7 cellular contexts compared by ENCODE assay signal in genomic region chr3:27392414-27392813, GRCh38. TPM values are rescaled to one million over a fixed set of nuclear protein-coding genes. Genes with fewer than 3 reads are reported as not detected.
DNase-seq lines count a peak whose midpoint lies in the region; ATAC-seq and TF ChIP-seq lines count a peak whose summit lies in the region.
"Not testable (repeated sequence)": the region's sequence is repeated elsewhere in the genome, so short reads cannot be mapped to it uniquely, and the experiment has no call there.

No MANE protein-coding gene starts in this region.

- not testable (repeated sequence) for H3K27ac ChIP-seq in H9 (ENCODE audit: insufficient read length, low read depth, low read length); endodermal cell (ENCODE audit: low read depth, low read length)

- H3K4ac ChIP-seq in H9 (ENCODE audit: low read depth, low read length) = not testable (repeated sequence)

- H4K8ac ChIP-seq in H9 (replicated peaks; ENCODE audit: insufficient read length, low read depth, low read length) = not testable (repeated sequence)

- not testable (repeated sequence) for H3K9me3 ChIP-seq in H9 (ENCODE audit: control insufficient read depth, low read depth, low read length); T-helper 17 cell (ENCODE audit: control insufficient read depth, low read length, poor library complexity, severe bottlenecking); endodermal cell (ENCODE audit: control insufficient read depth, low read length)

- WGBS in H9 (ENCODE audit: extremely low coverage, insufficient read length, low lambda C conversion rate) = no CpG with 5 or more reads among the region's 10 CpGs
- WGBS in endodermal cell (ENCODE audit: insufficient coverage in 1 of 2, insufficient read length in 1 of 2), 2 experiments = 90 to 96% methylated on average over 7 to 10 of the region's 10 CpGs

- ATAC-seq in T-helper 17 cell; activated CD8-positive, alpha-beta T cell treated with anti-CD3 and anti-CD28 coated beads, Interleukin-2, amount 10 ng/mL, durations not matched to agents 7 days and 5 days: not testable (repeated sequence)

- not testable (repeated sequence) for TF ChIP-seq CTCF in H9 (conservative IDR thresholded peaks at IDR 0.05); MCF 10A (IDR thresholded peaks at IDR 0.05; ENCODE audit: unreplicated experiment); endodermal cell (conservative IDR thresholded peaks at IDR 0.05); progenitor cell of endocrine pancreas (IDR thresholded peaks at IDR 0.05; ENCODE audit: unreplicated experiment)

- DNase-seq in H9; T-helper 17 cell; activated CD8-positive, alpha-beta T cell treated with anti-CD3 and anti-CD28 coated beads, Interleukin-2, amount 10 ng/mL, durations not matched to agents 7 days and 5 days; activated T-helper 2 cell treated with anti-CD3 and anti-CD28 coated beads, Interferon-gamma antibody, Interleukin-2, Interleukin-4, amounts not matched to agents 10 μg/mL and 5 μg/mL and 100 μg/mL, durations not matched to agents 14 hours and 24 hours and 36 hours (ENCODE audit: low spot score); MCF 10A (ENCODE audit: unreplicated experiment); endodermal cell; progenitor cell of endocrine pancreas (ENCODE audit: low spot score, unreplicated experiment): not testable (repeated sequence)

- H3K4me3 ChIP-seq in endodermal cell (ENCODE audit: low read length) = not testable (repeated sequence)

- H3K4me1 ChIP-seq in H9 (ENCODE audit: insufficient read depth, low read length); endodermal cell (ENCODE audit: control insufficient read depth, insufficient read depth, low read length): not testable (repeated sequence)

- H3K23ac ChIP-seq in H9 (ENCODE audit: insufficient read length, low read depth, low read length) = not testable (repeated sequence)

- not testable (repeated sequence) for H3K23me2 ChIP-seq in H9 (ENCODE audit: insufficient read length, low read depth, low read length, poor library complexity, severe bottlenecking)

- H3T11ph ChIP-seq in H9 (ENCODE audit: low read length) = not testable (repeated sequence)

- not testable (repeated sequence) for H2BK20ac ChIP-seq in H9 (ENCODE audit: low read depth, low read length, poor library complexity, severe bottlenecking)

- H4K5ac ChIP-seq in H9 (ENCODE audit: insufficient read length, low read depth, low read length) = not testable (repeated sequence)

- H2BK120ac ChIP-seq in H9 (ENCODE audit: low read depth, low read length, poor library complexity, severe bottlenecking) = not testable (repeated sequence)

- not testable (repeated sequence) for H2BK15ac ChIP-seq in H9 (ENCODE audit: low read depth, low read length)

- H3K4me1 Mint-ChIP-seq in H9; T-helper 17 cell; activated CD8-positive, alpha-beta T cell treated with anti-CD3 and anti-CD28 coated beads, Interleukin-2, amount 10 ng/mL, durations not matched to agents 7 days and 5 days (ENCODE audit: low read depth); MCF 10A (ENCODE audit: insufficient read depth, unreplicated experiment); endodermal cell; progenitor cell of endocrine pancreas (ENCODE audit: low read depth): not testable (repeated sequence)
- peaks cover 27% of the 10 kb centered on the region for H3K4me1 Mint-ChIP-seq in activated T-helper 2 cell treated with anti-CD3 and anti-CD28 coated beads, Interferon-gamma antibody, Interleukin-2, Interleukin-4, amounts not matched to agents 10 μg/mL and 5 μg/mL and 100 μg/mL, durations not matched to agents 14 hours and 24 hours and 36 hours (ENCODE audit: low read depth)

- not testable (repeated sequence) for H3K79me1 ChIP-seq in H9 (ENCODE audit: insufficient read depth, low read depth, low read length, poor library complexity, severe bottlenecking)

- H3K9ac ChIP-seq in H9 (ENCODE audit: extremely low read depth, insufficient read length, low read length); endodermal cell (ENCODE audit: extremely low read depth, low read length, poor library complexity, severe bottlenecking): not testable (repeated sequence)

- H3K4me3 Mint-ChIP-seq in H9; activated CD8-positive, alpha-beta T cell treated with anti-CD3 and anti-CD28 coated beads, Interleukin-2, amount 10 ng/mL, durations not matched to agents 7 days and 5 days; activated T-helper 2 cell treated with anti-CD3 and anti-CD28 coated beads, Interferon-gamma antibody, Interleukin-2, Interleukin-4, amounts not matched to agents 10 μg/mL and 5 μg/mL and 100 μg/mL, durations not matched to agents 14 hours and 24 hours and 36 hours (ENCODE audit: low read depth); MCF 10A (ENCODE audit: unreplicated experiment); endodermal cell; progenitor cell of endocrine pancreas (ENCODE audit: low read depth): not testable (repeated sequence)
- peak overlapping the region; percentile 52 for H3K4me3 Mint-ChIP-seq in T-helper 17 cell

- not testable (repeated sequence) for H4K20me1 ChIP-seq in H9 (ENCODE audit: control insufficient read depth, insufficient read depth, insufficient read length)

- POLR2A ChIA-PET in activated CD8-positive, alpha-beta T cell treated with anti-CD3 and anti-CD28 coated beads, Interleukin-2, amount 10 ng/mL, durations not matched to agents 7 days and 5 days (lab: Charles Lee); MCF 10A (lab: Yijun Ruan, JAX): not testable (repeated sequence)

- not testable (repeated sequence) for H3K79me2 ChIP-seq in H9 (ENCODE audit: insufficient read depth, low read length)

- H2AK5ac ChIP-seq in H9 (ENCODE audit: insufficient read length, low read length) = not testable (repeated sequence)

- CTCF ChIA-PET in activated CD8-positive, alpha-beta T cell treated with anti-CD3 and anti-CD28 coated beads, Interleukin-2, amount 10 ng/mL, durations not matched to agents 7 days and 5 days (lab: Charles Lee) = not testable (repeated sequence)
- CTCF ChIA-PET in MCF 10A (lab: Yijun Ruan, JAX) = interaction anchor here (0.6 kb wide), 1 partner anchor 17 kb away, joined by 3 read pairs; no protein-coding TSS in a partner anchor

- not testable (repeated sequence) for H3K27me3 ChIP-seq in H9 (ENCODE audit: insufficient read depth, low read length); endodermal cell (ENCODE audit: control insufficient read depth, insufficient read depth, low read length, poor library complexity, severe bottlenecking)

- H3K18ac ChIP-seq in H9 (ENCODE audit: insufficient read length, low read depth, low read length) = not testable (repeated sequence)

- H3K27ac Mint-ChIP-seq in H9 = peak overlapping the region; percentile 20 to 60 (median 35); a peak in 4 of 7 replicates
- H3K27ac Mint-ChIP-seq in T-helper 17 cell = peak overlapping the region; percentile 60
- peak overlapping the region; percentile 6 for H3K27ac Mint-ChIP-seq in activated CD8-positive, alpha-beta T cell treated with anti-CD3 and anti-CD28 coated beads, Interleukin-2, amount 10 ng/mL, durations not matched to agents 7 days and 5 days
- peak overlapping the region; percentile 74 for H3K27ac Mint-ChIP-seq in activated T-helper 2 cell treated with anti-CD3 and anti-CD28 coated beads, Interferon-gamma antibody, Interleukin-2, Interleukin-4, amounts not matched to agents 10 μg/mL and 5 μg/mL and 100 μg/mL, durations not matched to agents 14 hours and 24 hours and 36 hours
- H3K27ac Mint-ChIP-seq in MCF 10A (ENCODE audit: low read depth, unreplicated experiment) = peak overlapping the region; percentile 51
- H3K27ac Mint-ChIP-seq in endodermal cell = peak overlapping the region; percentile 14
- H3K27ac Mint-ChIP-seq in progenitor cell of endocrine pancreas = peak overlapping the region; percentile 46

- H3K36me3 ChIP-seq in endodermal cell (ENCODE audit: control insufficient read depth, insufficient read depth, low read length) = peaks cover 76% of the 10 kb centered on the region

- not testable (repeated sequence) for H3K9me3 Mint-ChIP-seq in H9; activated CD8-positive, alpha-beta T cell treated with anti-CD3 and anti-CD28 coated beads, Interleukin-2, amount 10 ng/mL, durations not matched to agents 7 days and 5 days (ENCODE audit: insufficient read depth); activated T-helper 2 cell treated with anti-CD3 and anti-CD28 coated beads, Interferon-gamma antibody, Interleukin-2, Interleukin-4, amounts not matched to agents 10 μg/mL and 5 μg/mL and 100 μg/mL, durations not matched to agents 14 hours and 24 hours and 36 hours; MCF 10A (ENCODE audit: unreplicated experiment); endodermal cell; progenitor cell of endocrine pancreas (ENCODE audit: low read depth)

- H3K36me3 Mint-ChIP-seq in H9 (ENCODE audit: insufficient read depth in 1 of 3, low read depth in 3 of 3) = peaks cover 20 to 50% (median 46%) of the 10 kb centered on the region in 3 experiments; a peak in 6 of 7 replicates
- H3K36me3 Mint-ChIP-seq in T-helper 17 cell (ENCODE audit: low read depth) = not testable (repeated sequence)
- peaks cover 24% of the 10 kb centered on the region for H3K36me3 Mint-ChIP-seq in activated CD8-positive, alpha-beta T cell treated with anti-CD3 and anti-CD28 coated beads, Interleukin-2, amount 10 ng/mL, durations not matched to agents 7 days and 5 days (ENCODE audit: low read depth)
- H3K36me3 Mint-ChIP-seq in activated T-helper 2 cell treated with anti-CD3 and anti-CD28 coated beads, Interferon-gamma antibody, Interleukin-2, Interleukin-4, amounts not matched to agents 10 μg/mL and 5 μg/mL and 100 μg/mL, durations not matched to agents 14 hours and 24 hours and 36 hours (ENCODE audit: low read depth) = peaks cover 65% of the 10 kb centered on the region
- H3K36me3 Mint-ChIP-seq in MCF 10A (ENCODE audit: insufficient read depth, unreplicated experiment) = peaks cover 11% of the 10 kb centered on the region
- peaks cover 46% of the 10 kb centered on the region for H3K36me3 Mint-ChIP-seq in endodermal cell (ENCODE audit: low read depth)
- H3K36me3 Mint-ChIP-seq in progenitor cell of endocrine pancreas (ENCODE audit: insufficient read depth) = peaks cover 21% of the 10 kb centered on the region

- H2BK12ac ChIP-seq in H9 (ENCODE audit: insufficient read length, low read depth, low read length) = not testable (repeated sequence)

- not testable (repeated sequence) for H3K27me3 Mint-ChIP-seq in H9 (ENCODE audit: low read depth); T-helper 17 cell; activated CD8-positive, alpha-beta T cell treated with anti-CD3 and anti-CD28 coated beads, Interleukin-2, amount 10 ng/mL, durations not matched to agents 7 days and 5 days (ENCODE audit: low read depth); activated T-helper 2 cell treated with anti-CD3 and anti-CD28 coated beads, Interferon-gamma antibody, Interleukin-2, Interleukin-4, amounts not matched to agents 10 μg/mL and 5 μg/mL and 100 μg/mL, durations not matched to agents 14 hours and 24 hours and 36 hours (ENCODE audit: low read depth); MCF 10A (ENCODE audit: insufficient read depth, unreplicated experiment); endodermal cell (ENCODE audit: insufficient read depth); progenitor cell of endocrine pancreas

- intact Hi-C loops in activated T-helper 2 cell treated with anti-CD3 and anti-CD28 coated beads, Interferon-gamma antibody, Interleukin-2, Interleukin-4, amounts not matched to agents 10 μg/mL and 5 μg/mL and 100 μg/mL, durations not matched to agents 14 hours and 24 hours and 36 hours (cut with micrococcal nuclease); MCF 10A (cut with micrococcal nuclease): not testable (repeated sequence)

- H4K91ac ChIP-seq in H9 (ENCODE audit: insufficient read length, low read depth, low read length) = not testable (repeated sequence)

- not testable (repeated sequence) for H2BK5ac ChIP-seq in H9 (ENCODE audit: insufficient read length, low read length)

- H2AFZ ChIP-seq in H9 (ENCODE audit: low read length) = not testable (repeated sequence)

- not testable (repeated sequence) for H3K14ac ChIP-seq in H9 (ENCODE audit: insufficient read depth, low read length)

- H3K56ac ChIP-seq in H9 (ENCODE audit: insufficient read length, low read depth, low read length) = not testable (repeated sequence)

- BruUV-seq in MCF 10A (replicated peaks; lab: Mats Ljungman, UMichigan) = not testable (repeated sequence)

- not testable (repeated sequence) for H3K4me2 ChIP-seq in H9 (ENCODE audit: insufficient read depth, insufficient read length, low read length)

RNA-seq across cellular contexts. Expression of gene NEK10, which starts 23.2 kb away (rescaled TPM):
- total RNA-seq in H9 (2021) = 0.66 and 0.97 TPM in 2 replicates
- total RNA-seq in T-helper 17 cell = 1 to 10 TPM; 1.7 to 2.3 TPM
- total RNA-seq in activated CD8-positive, alpha-beta T cell treated with anti-CD3 and anti-CD28 coated beads, Interleukin-2, amount 10 ng/mL, durations not matched to agents 7 days and 5 days = under 1 TPM; 0.74 to 0.81 TPM
- 0.80 and 0.84 TPM in 2 replicates for total RNA-seq in activated T-helper 2 cell treated with anti-CD3 and anti-CD28 coated beads, Interferon-gamma antibody, Interleukin-2, Interleukin-4, amounts not matched to agents 10 μg/mL and 5 μg/mL and 100 μg/mL, durations not matched to agents 14 hours and 24 hours and 36 hours
- 0.44 and 1.1 TPM in 2 replicates for total RNA-seq in MCF 10A (2022)
- total RNA-seq in endodermal cell = 1 to 10 TPM; 1.3 to 2.4 TPM
- polyA plus RNA-seq in endodermal cell (2013, experiment 1 of 2) = 1.2 TPM
- 0.99 TPM for polyA plus RNA-seq in endodermal cell (2013, experiment 2 of 2)
- 2.3 and 3.3 TPM in 2 replicates for total RNA-seq in progenitor cell of endocrine pancreas

Comparison
In these comparisons a context has a peak if more than half of its experiments do, and no peak if none do; other contexts are left out.
1. H3K27ac Mint-ChIP-seq: peak in every context shown above with its lines; median percentile 74 in activated T-helper 2 cell treated with anti-CD3 and anti-CD28 coated beads, Interferon-gamma antibody, Interleukin-2, Interleukin-4, amounts not matched to agents 10 μg/mL and 5 μg/mL and 100 μg/mL, durations not matched to agents 14 hours and 24 hours and 36 hours; 60 in T-helper 17 cell; 51 in MCF 10A; 46 in progenitor cell of endocrine pancreas; 35 in H9; 14 in endodermal cell; 6 in activated CD8-positive, alpha-beta T cell treated with anti-CD3 and anti-CD28 coated beads, Interleukin-2, amount 10 ng/mL, durations not matched to agents 7 days and 5 days.